Comparison of ENCODE assay signal across 16 cellular contexts in genomic region chr3:4568831-4569230, GRCh38.
A peak's percentile ranks its signal among the peaks of the same experiment; 100 is the strongest.
DNase-seq lines count a peak whose midpoint lies in the region; ATAC-seq and TF ChIP-seq lines count a peak whose summit lies in the region.
"Had no signal": no experiment of that assay in that cellular context is flagged by ENCODE, and none has a peak within 500 bp of the region (broad histone marks: within the 10 kb centered on the region; RNA-seq: fewer than 3 reads in every experiment).

No MANE protein-coding gene starts in this region.

- H3K9me3 Mint-ChIP-seq in WTC11: no peaks in the 10 kb centered on the region
- no peaks in the 10 kb centered on the region for H3K9me3 Mint-ChIP-seq in neural progenitor cell
- no peaks in the 10 kb centered on the region for H3K9me3 Mint-ChIP-seq in naive thymus-derived CD8-positive, alpha-beta T cell

- no peaks in the 10 kb centered on the region for H3K4me1 ChIP-seq in neural progenitor cell
- no peaks in the 10 kb centered on the region for H3K4me1 ChIP-seq in tibial nerve

- H3K4me1 Mint-ChIP-seq in WTC11: peaks cover 10% of the 10 kb centered on the region
- peaks cover 8% of the 10 kb centered on the region for H3K4me1 Mint-ChIP-seq in neural progenitor cell
- H3K4me1 Mint-ChIP-seq in naive thymus-derived CD8-positive, alpha-beta T cell: peaks cover 21 to 41% (median 30%) of the 10 kb centered on the region in 4 donors

- H3K79me2 ChIP-seq in neural progenitor cell (ENCODE audit: low read depth): no peaks in the 10 kb centered on the region

- POLR2A ChIA-PET in WTC11 (lab: Charles Lee): no interaction called here
- POLR2A ChIA-PET in naive thymus-derived CD8-positive, alpha-beta T cell (lab: Charles Lee): no interaction called here

- CTCF ChIA-PET in WTC11 (lab: Charles Lee): no interaction called here

- TF ChIP-seq EP300 in tibial nerve (IDR thresholded peaks at IDR 0.05): no peak

- no peak overlapping the region for H3K4me3 Mint-ChIP-seq in WTC11
- H3K4me3 Mint-ChIP-seq in neural progenitor cell: no peak overlapping the region
- no peak overlapping the region for H3K4me3 Mint-ChIP-seq in naive thymus-derived CD8-positive, alpha-beta T cell
- H3K4me3 Mint-ChIP-seq: CD4-positive, CD25-positive, alpha-beta regulatory T cell had no signal

- WGBS in tibial nerve, 2 donors: 56 to 57% methylated on average over 3 of the region's 3 CpGs

- H3K27me3 ChIP-seq in H7 (ENCODE audit: control insufficient read depth, insufficient read depth, low read length) (no peaks in the 10 kb centered on the region), neural progenitor cell (no peaks in the 10 kb centered on the region), tibial nerve (no peaks in the 10 kb centered on the region)
- H3K27me3 ChIP-seq: BLaER1 treated with 17β-estradiol and CSF1 and Interleukin-3, amounts not matched to agents 10 nM and 100 nM had no signal

- H3K36me3 ChIP-seq in H7 (replicated peaks; ENCODE audit: control insufficient read depth, insufficient read depth, low read length) (no peaks in the 10 kb centered on the region), neural progenitor cell (no peaks in the 10 kb centered on the region), tibial nerve (no peaks in the 10 kb centered on the region)
- H3K36me3 ChIP-seq: BLaER1 treated with 17β-estradiol and CSF1 and Interleukin-3, amounts not matched to agents 10 nM and 100 nM had no signal

- TF ChIP-seq POLR2A in tibial nerve (IDR thresholded peaks at IDR 0.05): no peak

- H3K9me3 ChIP-seq in neural progenitor cell (ENCODE audit: low read depth) (no peaks in the 10 kb centered on the region), tibial nerve (no peaks in the 10 kb centered on the region)
- H3K9me3 ChIP-seq: BLaER1 treated with 17β-estradiol and CSF1 and Interleukin-3, amounts not matched to agents 10 nM and 100 nM had no signal

- H3K27ac ChIP-seq in neural progenitor cell (no peak overlapping the region), tibial nerve (no peak overlapping the region)
- H3K27ac ChIP-seq: BLaER1 treated with 17β-estradiol and CSF1 and Interleukin-3, amounts not matched to agents 10 nM and 100 nM; GM23248; HL-60 had no signal

- ATAC-seq in WTC11: peak; percentile 94
- no peak for ATAC-seq in naive thymus-derived CD8-positive, alpha-beta T cell
- ATAC-seq: GM12878 had no signal

- TF ChIP-seq CTCF in WTC11 (IDR thresholded peaks at IDR 0.05) (no peak), neural progenitor cell (IDR thresholded peaks at IDR 0.05) (no peak), tibial nerve (IDR thresholded peaks at IDR 0.05) (no peak)

- in situ Hi-C loops in KBM-7 (cut with MboI; ENCODE audit: low pct_unique_long_range_greater_than_20kb, low sequenced_read_pairs): no loop called here

- DNase-seq in H7 (peak; percentile 35), WTC11 (ENCODE audit: low spot score) (peak; percentile 23), left kidney (ENCODE audit: low read depth, low spot score) (peak; percentile 66), neural progenitor cell (ENCODE audit: low spot score) (no peak), tibial nerve (ENCODE audit: low spot score in 2 of 2) (no peak), KBM-7 (no peak)
- DNase-seq in naive thymus-derived CD8-positive, alpha-beta T cell: no peak
- DNase-seq: ACHN; Calu3; CD4-positive, CD25-positive, alpha-beta regulatory T cell; DMS 273 treated with DMSO at 0.1 percent for 48 hours; GM23248; HCEC 1CT had no signal

- H3F3A ChIP-seq in neural progenitor cell (ENCODE audit: low read depth): no peaks in the 10 kb centered on the region

- H3K36me3 Mint-ChIP-seq in WTC11 (no peaks in the 10 kb centered on the region), neural progenitor cell (no peaks in the 10 kb centered on the region)
- peaks cover 0 to 3% (median 0%) of the 10 kb centered on the region in 3 donors for H3K36me3 Mint-ChIP-seq in naive thymus-derived CD8-positive, alpha-beta T cell

- H3K27me3 Mint-ChIP-seq in WTC11 (ENCODE audit: low read depth) (no peaks in the 10 kb centered on the region), neural progenitor cell (ENCODE audit: insufficient read depth, low read depth) (peaks cover 2% of the 10 kb centered on the region)
- no peaks in the 10 kb centered on the region for H3K27me3 Mint-ChIP-seq in naive thymus-derived CD8-positive, alpha-beta T cell
- H3K27me3 Mint-ChIP-seq: CD4-positive, CD25-positive, alpha-beta regulatory T cell had no signal

- H4K20me1 ChIP-seq in neural progenitor cell (ENCODE audit: low read depth): no peaks in the 10 kb centered on the region

- H3K4me3 ChIP-seq in H7 (ENCODE audit: insufficient read depth, low read depth, low read length) (no peak overlapping the region), neural progenitor cell (no peak overlapping the region), tibial nerve (no peak overlapping the region)
- H3K4me3 ChIP-seq: BLaER1 treated with 17β-estradiol and CSF1 and Interleukin-3, amounts not matched to agents 10 nM and 100 nM; GM12878; GM23248 had no signal

- no peak overlapping the region for H3K9ac ChIP-seq in neural progenitor cell
- H3K9ac ChIP-seq: BLaER1 treated with 17β-estradiol and CSF1 and Interleukin-3, amounts not matched to agents 10 nM and 100 nM; GM23248 had no signal

- no peak overlapping the region for H3K27ac Mint-ChIP-seq in WTC11
- H3K27ac Mint-ChIP-seq in neural progenitor cell: no peak overlapping the region
- peak overlapping the region in 1 of 10 donors; percentile 5 for H3K27ac Mint-ChIP-seq in naive thymus-derived CD8-positive, alpha-beta T cell

- H3K4me2 ChIP-seq in neural progenitor cell: no peak overlapping the region
- H3K4me2 ChIP-seq: BLaER1 treated with 17β-estradiol and CSF1 and Interleukin-3, amounts not matched to agents 10 nM and 100 nM had no signal

- no peak overlapping the region for H2AFZ ChIP-seq in neural progenitor cell (replicated peaks)
- H2AFZ ChIP-seq: GM23248 had no signal

TF ChIP-seq in WTC11, 78 proteins besides CTCF, POLR2A, EP300 and RAD21 (continues in another document):
- no peak for TF ChIP-seq AFF4 (CRISPR knock-in tag; IDR thresholded peaks at IDR 0.05; ENCODE audit: borderline replicate concordance)
- TF ChIP-seq E2F1 (CRISPR knock-in tag; IDR thresholded peaks at IDR 0.05): no peak
- TF ChIP-seq SOX15 (CRISPR knock-in tag; IDR thresholded peaks at IDR 0.05): no peak
- TF ChIP-seq ATF6 (CRISPR knock-in tag; IDR thresholded peaks at IDR 0.05): no peak
- TF ChIP-seq ZNF263 (CRISPR knock-in tag; IDR thresholded peaks at IDR 0.05; ENCODE audit: low read depth): no peak

Comparison
In these comparisons a context has a peak if more than half of its experiments do, and no peak if none do; other contexts are left out.
1. DNase-seq: peak in H7 (single experiment), WTC11 (single experiment) and left kidney (single experiment); none in neural progenitor cell (single experiment), tibial nerve (0 of 2), naive thymus-derived CD8-positive, alpha-beta T cell (0 of 10) and KBM-7 (single experiment).